Comparison of ENCODE assay signal across 8 cellular contexts in the genomic region with DNA sequence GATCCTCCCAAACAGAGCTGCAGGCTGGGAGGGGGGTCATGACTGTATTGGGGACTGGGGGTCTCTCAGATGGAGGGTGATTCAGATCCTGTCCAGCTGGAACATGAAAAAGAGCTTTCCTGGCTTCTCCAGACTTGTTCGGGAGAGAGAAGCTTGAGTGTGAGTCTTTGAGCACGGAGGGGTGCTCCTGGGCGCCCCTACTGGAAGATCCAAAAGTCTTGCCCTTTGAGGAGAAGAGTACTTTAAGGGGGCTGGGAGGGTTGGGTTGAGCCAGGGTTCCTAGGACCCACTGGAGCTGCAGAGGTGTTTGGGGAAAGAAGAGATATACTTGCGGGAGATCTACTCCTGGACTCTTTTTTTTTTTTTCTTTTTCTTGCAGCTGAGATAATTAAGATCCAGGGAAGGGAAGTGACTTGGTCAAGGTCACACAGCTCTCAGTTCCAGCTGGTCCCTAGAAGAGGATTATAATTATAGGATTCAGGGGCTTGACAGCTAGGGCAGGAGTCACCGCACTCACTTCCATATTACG. TPM values are rescaled to one million over a fixed set of nuclear protein-coding genes. Genes with fewer than 3 reads are reported as not detected.
DNase-seq lines count a peak whose midpoint lies in the region; ATAC-seq and TF ChIP-seq lines count a peak whose summit lies in the region.

No MANE protein-coding gene starts in this region.

- TF ChIP-seq CTCF in IMR-90 (conservative IDR thresholded peaks at IDR 0.05; ENCODE audit: low read depth, low read length) (peak; percentile 61), VCaP (conservative IDR thresholded peaks at IDR 0.05) (peak; percentile 47), endothelial cell (IDR thresholded peaks at IDR 0.05; ENCODE audit: unreplicated experiment) (peak; percentile 43), mucosa of descending colon (IDR thresholded peaks at IDR 0.05) (peak; percentile 40), vagina (IDR thresholded peaks at IDR 0.05) (no peak)

- no peaks in the 10 kb centered on the region for H3K9me3 Mint-ChIP-seq in endothelial cell (ENCODE audit: unreplicated experiment)

- peak overlapping the region; percentile 75 for H2BK20ac ChIP-seq in IMR-90 (ENCODE audit: low read depth, low read length)

- H2AK9ac ChIP-seq in IMR-90 (replicated peaks; ENCODE audit: low read depth, low read length, poor library complexity): peak overlapping the region; percentile 71

- no peaks in the 10 kb centered on the region for H3K9me3 ChIP-seq in IMR-90 (ENCODE audit: control insufficient read depth, insufficient read depth, low read length)
- no peaks in the 10 kb centered on the region for H3K9me3 ChIP-seq in mucosa of descending colon
- H3K9me3 ChIP-seq in vagina: no peaks in the 10 kb centered on the region

- peak; percentile 36 for DNase-seq in DMS79 (lab: John Stamatoyannopoulos, UW)
- DNase-seq in IMR-90: peak; percentile 70
- DNase-seq in endothelial cell (ENCODE audit: low spot score): peak; percentile 68
- peak in 2 of 3 donors; percentile 71 to 74 for DNase-seq in mucosa of descending colon
- DNase-seq in vagina (ENCODE audit: extremely low spot score in 2 of 2): no peak
- DNase-seq in nucleus accumbens (lab: John Stamatoyannopoulos, UW): no peak

- ATAC-seq in IMR-90 (ENCODE audit: low read depth) (peak; percentile 26), mucosa of descending colon (peak; percentile 41), GM19023 (IDR thresholded peaks at IDR 0.05; ENCODE audit: unreplicated experiment) (no peak)

- H4K20me1 ChIP-seq in IMR-90 (ENCODE audit: insufficient read depth, low read length): peaks cover 28% of the 10 kb centered on the region

- H3K27me3 ChIP-seq in IMR-90 (ENCODE audit: control insufficient read depth, insufficient read depth, low read length): no peaks in the 10 kb centered on the region
- H3K27me3 ChIP-seq in vagina: no peaks in the 10 kb centered on the region

- in situ Hi-C loops in IMR-90 (cut with MboI; ENCODE audit: low sequenced_read_pairs): no loop called here

- 0% methylated on average over 1 of the region's 6 CpGs; no CpG with 5 or more reads in 1 of the 2 experiments for WGBS in IMR-90 (ENCODE audit: extremely low coverage in 2 of 2, insufficient read length in 1 of 2), 2 experiments

- peak overlapping the region; percentile 94 for H3K4me2 ChIP-seq in IMR-90 (ENCODE audit: low read depth, low read length)

- peak overlapping the region; percentile 76 for H2BK5ac ChIP-seq in IMR-90 (ENCODE audit: low read depth, low read length, poor library complexity, severe bottlenecking)

- peak overlapping the region; percentile 69 for H3K9ac ChIP-seq in IMR-90 (ENCODE audit: low read depth, low read length)

- H2AFZ ChIP-seq in IMR-90 (replicated peaks; ENCODE audit: low read length, poor library complexity): peak overlapping the region; percentile 72

- CTCF ChIA-PET in IMR-90 (lab: Yijun Ruan, JAX): interaction anchor here (0.7 to 1.9 kb wide), 10 partner anchors 8 to 235 kb away, joined by 3 to 11 read pairs (median 4); a partner anchor contains a TSS

- peak overlapping the region; percentile 92 for H2BK120ac ChIP-seq in IMR-90 (ENCODE audit: low read depth, low read length)

- H3K4me1 ChIP-seq in IMR-90 (ENCODE audit: control insufficient read depth, insufficient read depth, low read length): peaks cover 68% of the 10 kb centered on the region
- H3K4me1 ChIP-seq in mucosa of descending colon (ENCODE audit: low read depth): peaks cover 40% of the 10 kb centered on the region
- peaks cover 94% of the 10 kb centered on the region for H3K4me1 ChIP-seq in vagina

- intact Hi-C loops in IMR-90 (cut with micrococcal nuclease) (no loop called here), mucosa of descending colon (cut with DNase I, micrococcal nuclease) (no loop called here), vagina (cut with DNase I) (no loop called here)

- peak overlapping the region; percentile 91 for H3K4ac ChIP-seq in IMR-90 (ENCODE audit: low read depth, low read length)

- peak overlapping the region; percentile 82 for H3K14ac ChIP-seq in IMR-90 (replicated peaks; ENCODE audit: low read depth, low read length)

- H3K23ac ChIP-seq in IMR-90 (ENCODE audit: low read depth, low read length): peak overlapping the region; percentile 80

- peaks cover 53% of the 10 kb centered on the region for H3K9me1 ChIP-seq in IMR-90 (ENCODE audit: insufficient read depth, low read length)

- H4K5ac ChIP-seq in IMR-90 (ENCODE audit: low read depth, low read length): peak overlapping the region; percentile 59

- H3K27me3 Mint-ChIP-seq in endothelial cell (ENCODE audit: unreplicated experiment): peaks cover 23% of the 10 kb centered on the region

- BruUV-seq in IMR-90 (replicated peaks; lab: Mats Ljungman, UMichigan): no TSS peak

- H3K36me3 ChIP-seq in IMR-90 (ENCODE audit: control insufficient read depth, insufficient read depth, low read length): no peaks in the 10 kb centered on the region
- H3K36me3 ChIP-seq in mucosa of descending colon (ENCODE audit: low read depth): no peaks in the 10 kb centered on the region
- H3K36me3 ChIP-seq in vagina: no peaks in the 10 kb centered on the region

- POLR2A ChIA-PET in IMR-90 (lab: Charles Lee; ENCODE audit: unreplicated experiment): interaction anchor here (0.6 kb wide), 2 partner anchors 131 to 231 kb away, joined by 3 to 9 read pairs; no protein-coding TSS in a partner anchor

- H3K79me1 ChIP-seq in IMR-90 (ENCODE audit: low read depth in 1 of 2, low read length in 2 of 2): peaks cover 7 to 80% of the 10 kb centered on the region in 2 experiments; a peak in 3 of 4 replicates

- peak overlapping the region; percentile 43 for H3K4me3 ChIP-seq in IMR-90 (ENCODE audit: insufficient read depth, low read depth, low read length)
- H3K4me3 ChIP-seq in mucosa of descending colon: no peak overlapping the region
- H3K4me3 ChIP-seq in vagina: peak overlapping the region; percentile 80 to 86

- peak overlapping the region; percentile 93 for H3K4me3 Mint-ChIP-seq in endothelial cell (ENCODE audit: unreplicated experiment)

- dilution Hi-C loops in IMR-90 (cut with HindIII; ENCODE audit: low sequenced_read_pairs, unreplicated experiment): no loop called here

- H3K4me1 Mint-ChIP-seq in endothelial cell (ENCODE audit: unreplicated experiment): peaks cover 60% of the 10 kb centered on the region

- H3K18ac ChIP-seq in IMR-90 (ENCODE audit: low read depth, low read length): peak overlapping the region; percentile 56

- TF ChIP-seq POLR2A in IMR-90 (IDR thresholded peaks at IDR 0.05; ENCODE audit: low read depth, low read length): no peak
- TF ChIP-seq POLR2A in vagina (IDR thresholded peaks at IDR 0.05): no peak

- H4K91ac ChIP-seq in IMR-90 (ENCODE audit: insufficient read depth, low read depth, low read length): peak overlapping the region; percentile 82

- H3K56ac ChIP-seq in IMR-90 (ENCODE audit: extremely low read depth, insufficient read depth, low read length): peak overlapping the region; percentile 74

- H3K27ac ChIP-seq in IMR-90 (ENCODE audit: insufficient read depth, low read length) (peak overlapping the region; percentile 63), VCaP (peak overlapping the region; percentile 75; the same call in 1 of the 2 replicates), vagina (peak overlapping the region; percentile 96)

- peak overlapping the region; percentile 96 for H3K27ac Mint-ChIP-seq in endothelial cell (ENCODE audit: unreplicated experiment)

- H4K8ac ChIP-seq in IMR-90 (ENCODE audit: low read depth in 2 of 2, low read length in 2 of 2): peak overlapping the region; percentile 74 to 84

- TF ChIP-seq RAD21 in IMR-90 (IDR thresholded peaks at IDR 0.05; ENCODE audit: low read length): peak; percentile 48

- peak overlapping the region; percentile 75 for H2AK5ac ChIP-seq in IMR-90 (ENCODE audit: low read depth, low read length)

- no peaks in the 10 kb centered on the region for H3K36me3 Mint-ChIP-seq in endothelial cell (ENCODE audit: low read depth, unreplicated experiment)

- peak overlapping the region; percentile 67; the same call in 2 of the 3 replicates for H2BK15ac ChIP-seq in IMR-90 (ENCODE audit: low read depth, low read length)

TF ChIP-seq in IMR-90, 13 proteins besides CTCF, POLR2A, EP300 and RAD21 (continues in another document):
- TF ChIP-seq RCOR1 (IDR thresholded peaks at IDR 0.05; ENCODE audit: insufficient replicate concordance, low read length): no peak
- no peak for TF ChIP-seq MAFK (IDR thresholded peaks at IDR 0.05; ENCODE audit: low read depth, low read length)
- no peak for TF ChIP-seq CEBPB (IDR thresholded peaks at IDR 0.05; ENCODE audit: low read depth, low read length)
- peak; percentile 14; the same call in 1 of the 2 replicates for TF ChIP-seq MAZ (IDR thresholded peaks at IDR 0.05; ENCODE audit: borderline replicate concordance, low read depth, low read length)
- TF ChIP-seq, protein P1, sequence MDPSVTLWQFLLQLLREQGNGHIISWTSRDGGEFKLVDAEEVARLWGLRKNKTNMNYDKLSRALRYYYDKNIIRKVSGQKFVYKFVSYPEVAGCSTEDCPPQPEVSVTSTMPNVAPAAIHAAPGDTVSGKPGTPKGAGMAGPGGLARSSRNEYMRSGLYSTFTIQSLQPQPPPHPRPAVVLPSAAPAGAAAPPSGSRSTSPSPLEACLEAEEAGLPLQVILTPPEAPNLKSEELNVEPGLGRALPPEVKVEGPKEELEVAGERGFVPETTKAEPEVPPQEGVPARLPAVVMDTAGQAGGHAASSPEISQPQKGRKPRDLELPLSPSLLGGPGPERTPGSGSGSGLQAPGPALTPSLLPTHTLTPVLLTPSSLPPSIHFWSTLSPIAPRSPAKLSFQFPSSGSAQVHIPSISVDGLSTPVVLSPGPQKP (IDR thresholded peaks at IDR 0.05; ENCODE audit: borderline replicate concordance, low read depth, low read length): no peak

RNA-seq across cellular contexts. Expression of a gene that starts 8.4 kb away (rescaled TPM):
- 7.2 and 9.0 TPM in 2 replicates for total RNA-seq in IMR-90 (2012; rRNA removed)
- polyA plus RNA-seq in IMR-90 (2012; rRNA removed): 12.7 and 13.6 TPM in 2 replicates
- 11.3 and 18.9 TPM in 2 replicates for polyA plus RNA-seq in IMR-90 (2012; cell fraction: cytosol; rRNA removed)
- polyA plus RNA-seq in IMR-90 (2012; cell fraction: nucleus; rRNA removed; ENCODE audit: low replicate concordance): 11.5 and 14.7 TPM in 2 replicates
- total RNA-seq in endothelial cell (ENCODE audit: unreplicated experiment): 42.8 TPM
- total RNA-seq in mucosa of descending colon: 10 to 100 TPM; 42.2 to 51.2 (median 49.6) TPM
- total RNA-seq in vagina: 58.9 TPM

RNA-seq across cellular contexts. Expression of a gene that starts 29.7 kb away (rescaled TPM):
- total RNA-seq in IMR-90 (2012; rRNA removed): 25.6 and 27.8 TPM in 2 replicates
- 13.8 and 15.3 TPM in 2 replicates for polyA plus RNA-seq in IMR-90 (2012; rRNA removed)
- 4.2 and 16.4 TPM in 2 replicates for polyA plus RNA-seq in IMR-90 (2012; cell fraction: cytosol; rRNA removed)
- polyA plus RNA-seq in IMR-90 (2012; cell fraction: nucleus; rRNA removed; ENCODE audit: low replicate concordance): 3.9 and 9.1 TPM in 2 replicates
- 18.2 TPM for total RNA-seq in endothelial cell (ENCODE audit: unreplicated experiment)
- total RNA-seq in mucosa of descending colon: 10 to 100 TPM in 1 of 3 donors, 1 to 10 TPM in 2; 4.0 to 14.9 (median 7.4) TPM
- 3.7 TPM for total RNA-seq in vagina

RNA-seq across cellular contexts. Expression of a gene that starts 47.1 kb away (rescaled TPM):
- total RNA-seq in IMR-90 (2012; rRNA removed) (not detected in 2 replicates), endothelial cell (ENCODE audit: unreplicated experiment) (1.1 TPM), mucosa of descending colon (1 to 10 TPM in 2 of 3 donors, under 1 TPM in 1; 0.81 to 1.4 (median 1.2) TPM), vagina (12.0 TPM)
- 0.10 and 0.39 TPM in 2 replicates for polyA plus RNA-seq in IMR-90 (2012; rRNA removed)
- 0.11 and 1.0 TPM in 2 replicates for polyA plus RNA-seq in IMR-90 (2012; cell fraction: cytosol; rRNA removed)
- polyA plus RNA-seq in IMR-90 (2012; cell fraction: nucleus; rRNA removed; ENCODE audit: low replicate concordance): 0.80 and 0.91 TPM in 2 replicates

Comparison
In these comparisons a context has a peak if more than half of its experiments do, and no peak if none do; other contexts are left out.
1. DNase-seq: peak in DMS79 (single experiment), IMR-90 (single experiment), endothelial cell (single experiment) and mucosa of descending colon (2 of 3); none in vagina (0 of 2) and nucleus accumbens (0 of 56).
2. CTCF ChIP-seq: peak in IMR-90 (single experiment), VCaP (single experiment), endothelial cell (single experiment) and mucosa of descending colon (single experiment); none in vagina (0 of 3).
3. Peak in every context shown above with its lines, with median percentiles within 50 percentile points of each other: H3K27ac ChIP-seq.